ENCODE assay signal across 9 cellular contexts in genomic region chr16:85986931-85987749, GRCh38.
DNase-seq lines count a peak whose midpoint lies in the region; ATAC-seq and TF ChIP-seq lines count a peak whose summit lies in the region.
"Had no signal": no experiment of that assay in that cellular context is flagged by ENCODE, and none has a peak within 500 bp of the region (broad histone marks: within the 10 kb centered on the region; RNA-seq: fewer than 3 reads in every experiment).

No MANE protein-coding gene starts in this region.

- H3K4me1 ChIP-seq in KMS-11 (ENCODE audit: low read depth, poor library complexity, severe bottlenecking) (no peaks in the 10 kb centered on the region), left ventricle myocardium inferior (peaks cover 3% of the 10 kb centered on the region)
- H3K4me1 ChIP-seq: suprapubic skin had no signal

- peak overlapping the region; percentile 29; the same call in 1 of the 2 replicates for H3K4me2 ChIP-seq in KMS-11

- no peaks in the 10 kb centered on the region for H3K79me2 ChIP-seq in KMS-11 (ENCODE audit: insufficient read depth, low read depth)

- H2AFZ ChIP-seq in KMS-11 (ENCODE audit: low read depth) = peak overlapping the region; percentile 42; the same call in 1 of the 2 replicates

- H3K36me3 ChIP-seq in KMS-11 (ENCODE audit: insufficient read depth) = no peaks in the 10 kb centered on the region
- no peaks in the 10 kb centered on the region for H3K36me3 ChIP-seq in left ventricle myocardium inferior
- H3K36me3 ChIP-seq: suprapubic skin had no signal

- H3K4me3 ChIP-seq in KMS-11 (IDR thresholded peaks at IDR 0.05; ENCODE audit: insufficient read depth, low read depth, low read length) (no peak overlapping the region), left ventricle myocardium inferior (peak overlapping the region; percentile 5)
- H3K4me3 ChIP-seq: suprapubic skin had no signal

- DNase-seq in activated CD8-positive, alpha-beta memory T cell treated with anti-CD3 and anti-CD28 coated beads, Interleukin-2, amount 50 U/mL, for 48 hours = peak; percentile 87
- DNase-seq in left ventricle myocardium inferior = no peak
- peak; percentile 22 to 58 for DNase-seq in stimulated activated CD4-positive, alpha-beta T cell treated with anti-CD3 and anti-CD28 coated beads, Interleukin-4, amount 100 ng/mL, for 48 hours (ENCODE audit: low read depth in 2 of 2)
- no peak for DNase-seq in NCI-H146 treated with DMSO at 0.1 percent for 48 hours (lab: John Stamatoyannopoulos, UW; ENCODE audit: unreplicated experiment)

- H3K27me3 ChIP-seq in KMS-11 (ENCODE audit: insufficient read depth, low read depth) = peaks cover 50% of the 10 kb centered on the region
- peaks cover 98% of the 10 kb centered on the region for H3K27me3 ChIP-seq in left ventricle myocardium inferior (ENCODE audit: low read depth)

- no peak overlapping the region for H3K27ac ChIP-seq in C4-2B
- no peak overlapping the region for H3K27ac ChIP-seq in KMS-11
- H3K27ac ChIP-seq in left ventricle myocardium inferior (replicated peaks) = no peak overlapping the region
- H3K27ac ChIP-seq: suprapubic skin had no signal

- H4K20me1 ChIP-seq in KMS-11 (ENCODE audit: insufficient read depth) = no peaks in the 10 kb centered on the region

- intact Hi-C loops in left ventricle myocardium inferior (cut with micrococcal nuclease) = no loop called here

- H3K9me3 ChIP-seq in left ventricle myocardium inferior (replicated peaks) = no peaks in the 10 kb centered on the region
- H3K9me3 ChIP-seq: suprapubic skin had no signal

- TF ChIP-seq CTCF in C4-2B (conservative IDR thresholded peaks at IDR 0.05) = peak; percentile 77
- no peak; the same call in 1 of the 2 replicates for TF ChIP-seq CTCF in KMS-11 (conservative IDR thresholded peaks at IDR 0.05; ENCODE audit: low read depth, low read length)
- peak; percentile 59 for TF ChIP-seq CTCF in left ventricle myocardium inferior (IDR thresholded peaks at IDR 0.05; ENCODE audit: borderline replicate concordance)

- ATAC-seq in GM18511 (IDR thresholded peaks at IDR 0.05; ENCODE audit: unreplicated experiment) = no peak
- ATAC-seq in HG02678 (IDR thresholded peaks at IDR 0.05; ENCODE audit: unreplicated experiment) = no peak

- H3K9ac ChIP-seq in KMS-11 = no peak overlapping the region

Comparison
In these comparisons a context has a peak if more than half of its experiments do, and no peak if none do; other contexts are left out.
1. DNase-seq: peak in activated CD8-positive, alpha-beta memory T cell treated with anti-CD3 and anti-CD28 coated beads, Interleukin-2, amount 50 U/mL, for 48 hours (single experiment) and stimulated activated CD4-positive, alpha-beta T cell treated with anti-CD3 and anti-CD28 coated beads, Interleukin-4, amount 100 ng/mL, for 48 hours (2 of 2); none in left ventricle myocardium inferior (single experiment) and NCI-H146 treated with DMSO at 0.1 percent for 48 hours (single experiment).